ENCODE assay signal across 15 cellular contexts in the genomic region with DNA sequence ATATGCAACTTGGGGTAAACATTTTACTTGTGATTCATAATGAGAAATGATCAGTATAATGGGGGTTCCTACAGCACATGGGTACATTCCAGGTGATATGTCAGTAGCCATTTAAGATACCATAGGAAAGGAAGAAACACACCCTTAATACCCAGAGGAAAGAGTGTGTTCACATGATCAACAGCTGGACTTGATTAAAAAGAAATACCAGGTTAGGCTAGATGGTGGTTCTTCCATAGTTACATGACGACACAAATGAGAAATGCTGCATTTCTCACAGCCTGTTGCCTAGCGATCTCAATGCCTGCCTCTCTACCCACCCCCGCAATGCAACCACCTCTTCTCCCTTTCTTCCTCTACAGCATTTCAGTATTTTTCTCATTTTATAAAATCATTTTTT.
DNase-seq lines count a peak whose midpoint lies in the region; ATAC-seq, FAIRE-seq and TF ChIP-seq lines count a peak whose summit lies in the region.
"Had no signal": no experiment of that assay in that cellular context is flagged by ENCODE, and none has a peak within 500 bp of the region (broad histone marks: within the 10 kb centered on the region; RNA-seq: fewer than 3 reads in every experiment).

No MANE protein-coding gene starts in this region.

- SMC1A ChIA-PET in GM12878 (lab: Charles Lee; ENCODE audit: uncharacterized antibody, unreplicated experiment): interaction anchor here (1.3 to 1.6 kb wide), 2 partner anchors 9 to 11 kb away, joined by 3 to 6 read pairs; no protein-coding TSS in a partner anchor

- TF ChIP-seq EP300 in GM12878 (IDR thresholded peaks at IDR 0.05; ENCODE audit: borderline replicate concordance in 1 of 2, control insufficient read depth in 1 of 2, low read depth in 2 of 2, low read length in 2 of 2): no peak

- CTCF ChIA-PET in MCF 10A (lab: Yijun Ruan, JAX) (no interaction called here), GM12878 (lab: Yijun Ruan, JAX) (interaction anchor here (0.6 to 1.7 kb wide), 3 partner anchors 11 to 702 kb away, joined by 3 to 6 read pairs (median 3); no protein-coding TSS in a partner anchor)

- H2BK15ac ChIP-seq in H9 (ENCODE audit: low read depth, low read length): no peak overlapping the region

- H3K56ac ChIP-seq in H9 (ENCODE audit: insufficient read length, low read depth, low read length): no peak overlapping the region

- BruUV-seq in MCF 10A (replicated peaks; lab: Mats Ljungman, UMichigan): no TSS peak
- BruUV-seq in GM12878 (replicated peaks; lab: Mats Ljungman, UMichigan): no TSS peak

- TF ChIP-seq POLR2A in breast epithelium (IDR thresholded peaks at IDR 0.05) (no peak), GM12878 (IDR thresholded peaks at IDR 0.05; ENCODE audit: low read depth, low read length) (no peak)

- POLR2A ChIA-PET in MCF 10A (lab: Yijun Ruan, JAX) (no interaction called here), GM12878 (lab: Charles Lee) (no interaction called here)

- RAD21 ChIA-PET in GM12878 (lab: Charles Lee; ENCODE audit: unreplicated experiment): no interaction called here

- H4K20me1 ChIP-seq in GM12878 (ENCODE audit: control insufficient read depth, insufficient read depth) (no peaks in the 10 kb centered on the region), H9 (ENCODE audit: control insufficient read depth, insufficient read depth, insufficient read length) (no peaks in the 10 kb centered on the region)

- 60% methylated on average over 3 of the region's 3 CpGs for WGBS in GM12878 (ENCODE audit: insufficient coverage, insufficient replicate concordance, low lambda C conversion rate, missing lambda C conversion rate)
- no CpG with 5 or more reads among the region's 3 CpGs for WGBS in H9 (ENCODE audit: extremely low coverage, insufficient read length, low lambda C conversion rate)

- no peaks in the 10 kb centered on the region for H3K79me2 ChIP-seq in GM12878 (ENCODE audit: control insufficient read depth, insufficient read depth, low read length)
- no peaks in the 10 kb centered on the region for H3K79me2 ChIP-seq in H9 (ENCODE audit: insufficient read depth, low read length)

- no peak overlapping the region for H2AK5ac ChIP-seq in H9 (ENCODE audit: insufficient read length, low read length)

- no peak overlapping the region for H3K23ac ChIP-seq in H9 (ENCODE audit: insufficient read length, low read depth, low read length)

- in situ Hi-C loops in GM12878 (cut with MboI): no loop called here
- in situ Hi-C loops in KBM-7 (cut with MboI; ENCODE audit: low pct_unique_long_range_greater_than_20kb, low sequenced_read_pairs): loop anchor here (25.0 kb wide), 1 partner anchor 696 kb away; no protein-coding TSS in a partner anchor

- H3K9me3 Mint-ChIP-seq in MCF 10A (ENCODE audit: unreplicated experiment): no peaks in the 10 kb centered on the region
- no peaks in the 10 kb centered on the region for H3K9me3 Mint-ChIP-seq in H9
- H3K9me3 Mint-ChIP-seq: dendritic cell treated with granulocyte-macrophage colony-stimulating factor and Interleukin-4, amounts not matched to agents 40 ng/mL and 50 ng/mL, for 4 days had no signal

- H3K27ac Mint-ChIP-seq in MCF 10A (ENCODE audit: low read depth, unreplicated experiment) (no peak overlapping the region), H9 (peak overlapping the region in 1 of 3 experiments; percentile 65; a peak in 1 of 7 replicates)
- H3K27ac Mint-ChIP-seq: dendritic cell treated with granulocyte-macrophage colony-stimulating factor and Interleukin-4, amounts not matched to agents 40 ng/mL and 50 ng/mL, for 4 days had no signal

- H3K27me3 Mint-ChIP-seq in MCF 10A (ENCODE audit: insufficient read depth, unreplicated experiment) (peaks cover 61% of the 10 kb centered on the region), H9 (ENCODE audit: low read depth) (peaks cover 10% of the 10 kb centered on the region)
- H3K27me3 Mint-ChIP-seq: dendritic cell treated with granulocyte-macrophage colony-stimulating factor and Interleukin-4, amounts not matched to agents 40 ng/mL and 50 ng/mL, for 4 days had no signal

- no peak overlapping the region for H4K5ac ChIP-seq in H9 (ENCODE audit: insufficient read length, low read depth, low read length)

- H3K9ac ChIP-seq in GM12878 (ENCODE audit: control insufficient read depth, insufficient read depth, low read length) (no peak overlapping the region), H9 (ENCODE audit: extremely low read depth, insufficient read length, low read length) (no peak overlapping the region)

- no peaks in the 10 kb centered on the region for H3K23me2 ChIP-seq in H9 (ENCODE audit: insufficient read length, low read depth, low read length, poor library complexity, severe bottlenecking)

- H2AFZ ChIP-seq in GM12878 (ENCODE audit: control insufficient read depth, low read depth, low read length) (no peak overlapping the region), H9 (ENCODE audit: low read length) (no peak overlapping the region)

- no peak overlapping the region for H2BK12ac ChIP-seq in H9 (ENCODE audit: insufficient read length, low read depth, low read length)

- H3K4me1 Mint-ChIP-seq in MCF 10A (ENCODE audit: insufficient read depth, unreplicated experiment): no peaks in the 10 kb centered on the region
- H3K4me1 Mint-ChIP-seq in H9: peaks cover 5 to 14% of the 10 kb centered on the region in 2 experiments

- no peaks in the 10 kb centered on the region for H3K36me3 Mint-ChIP-seq in MCF 10A (ENCODE audit: insufficient read depth, unreplicated experiment)
- H3K36me3 Mint-ChIP-seq in H9 (ENCODE audit: insufficient read depth in 1 of 3, low read depth in 3 of 3): no peaks in the 10 kb centered on the region

- TF ChIP-seq CTCF in MCF 10A (IDR thresholded peaks at IDR 0.05; ENCODE audit: unreplicated experiment) (no peak), breast epithelium (IDR thresholded peaks at IDR 0.05) (no peak), GM12878 (IDR thresholded peaks at IDR 0.05 in 2 of 3, conservative IDR thresholded peaks at IDR 0.05 in 1 of 3; ENCODE audit: control insufficient read depth in 2 of 3, extremely low read depth in 1 of 3, insufficient read depth in 1 of 3, low read depth in 3 of 3, low read length in 3 of 3) (no peak), H9 (conservative IDR thresholded peaks at IDR 0.05) (no peak)

- ATAC-seq in GM12878 (no peak; the same call in 2 of the 3 replicates), HG02938 (IDR thresholded peaks at IDR 0.05; ENCODE audit: unreplicated experiment) (no peak), HG03378 (IDR thresholded peaks at IDR 0.05; ENCODE audit: unreplicated experiment) (no peak)
- ATAC-seq: upper lobe of right lung had no signal

- H3K18ac ChIP-seq in H9 (ENCODE audit: insufficient read length, low read depth, low read length): no peak overlapping the region

- H3K27ac ChIP-seq in breast epithelium (no peak overlapping the region), GM12878 (ENCODE audit: control insufficient read depth, insufficient read depth) (no peak overlapping the region), H9 (ENCODE audit: insufficient read length, low read depth, low read length) (no peak overlapping the region)
- H3K27ac ChIP-seq: upper lobe of right lung had no signal

- H4K91ac ChIP-seq in H9 (ENCODE audit: insufficient read length, low read depth, low read length): no peak overlapping the region

- FAIRE-seq in GM12878 (lab: Jason Lieb, UNC): no peak

- H3K27me3 ChIP-seq in breast epithelium: no peaks in the 10 kb centered on the region
- peaks cover 0 to 4% of the 10 kb centered on the region in 2 experiments; a peak in 1 of 4 replicates for H3K27me3 ChIP-seq in GM12878 (replicated peaks in 1 of 2; ENCODE audit: control insufficient read depth in 2 of 2, insufficient read depth in 2 of 2, low read length in 1 of 2)
- no peaks in the 10 kb centered on the region for H3K27me3 ChIP-seq in H9 (ENCODE audit: insufficient read depth, low read length)
- H3K27me3 ChIP-seq: heart left ventricle, upper lobe of right lung had no signal

- intact Hi-C loops in MCF 10A (cut with micrococcal nuclease): no loop called here
- intact Hi-C loops in breast epithelium (cut with DNase I; ENCODE audit: low total_unique reads): no loop called here
- intact Hi-C loops in GM12878 (cut with micrococcal nuclease; ENCODE audit: unreplicated experiment): no loop called here

- H4K8ac ChIP-seq in H9 (replicated peaks; ENCODE audit: insufficient read length, low read depth, low read length): no peak overlapping the region

- no peak overlapping the region for H3K14ac ChIP-seq in H9 (ENCODE audit: insufficient read depth, low read length)

- H3K4me3 ChIP-seq in breast epithelium (no peak overlapping the region), GM12878 (no peak overlapping the region)
- H3K4me3 ChIP-seq: upper lobe of right lung had no signal

- no peak overlapping the region for H2BK20ac ChIP-seq in H9 (ENCODE audit: low read depth, low read length, poor library complexity, severe bottlenecking)

- H3K4me3 Mint-ChIP-seq in MCF 10A (ENCODE audit: unreplicated experiment): no peak overlapping the region
- H3K4me3 Mint-ChIP-seq in H9: no peak overlapping the region
- H3K4me3 Mint-ChIP-seq: dendritic cell treated with granulocyte-macrophage colony-stimulating factor and Interleukin-4, amounts not matched to agents 40 ng/mL and 50 ng/mL, for 4 days had no signal

- H3K4me2 ChIP-seq in GM12878 (ENCODE audit: control insufficient read depth, insufficient read depth): no peak overlapping the region
- H3K4me2 ChIP-seq in H9 (ENCODE audit: insufficient read depth, insufficient read length, low read length): no peak overlapping the region

- H3K4ac ChIP-seq in H9 (ENCODE audit: low read depth, low read length): no peak overlapping the region

- H3K36me3 ChIP-seq in breast epithelium (no peaks in the 10 kb centered on the region), GM12878 (ENCODE audit: control insufficient read depth in 2 of 2, insufficient read depth in 2 of 2, low read length in 1 of 2) (no peaks in the 10 kb centered on the region)
- H3K36me3 ChIP-seq: heart left ventricle, upper lobe of right lung had no signal

- H2BK5ac ChIP-seq in H9 (ENCODE audit: insufficient read length, low read length): no peak overlapping the region

- no peaks in the 10 kb centered on the region for H3K79me1 ChIP-seq in H9 (ENCODE audit: insufficient read depth, low read depth, low read length, poor library complexity, severe bottlenecking)

- no peaks in the 10 kb centered on the region for H3K4me1 ChIP-seq in breast epithelium
- no peaks in the 10 kb centered on the region for H3K4me1 ChIP-seq in GM12878 (ENCODE audit: control insufficient read depth, insufficient read depth, low read length)
- H3K4me1 ChIP-seq in H9 (ENCODE audit: insufficient read depth, low read length): no peaks in the 10 kb centered on the region; the same call in 1 of the 2 replicates
- H3K4me1 ChIP-seq: upper lobe of right lung had no signal

- no peak overlapping the region for H2BK120ac ChIP-seq in H9 (ENCODE audit: low read depth, low read length, poor library complexity, severe bottlenecking)

- DNase-seq in MCF 10A (ENCODE audit: unreplicated experiment): peak; percentile 11
- no peak for DNase-seq in breast epithelium (ENCODE audit: low spot score in 2 of 2)
- no peak for DNase-seq in GM12878 (ENCODE audit: low read depth, low spot score)
- peak; percentile 23 for DNase-seq in iPS-NIHi7 (ENCODE audit: extremely low spot score)
- no peak for DNase-seq in KBM-7
- no peak for DNase-seq in H9
- DNase-seq: activated naive CD4-positive, alpha-beta T cell; DMS79 treated with DMSO at 0.1 percent for 48 hours; heart left ventricle; occipital lobe; stimulated activated CD4-positive, alpha-beta T cell treated with anti-CD3 and anti-CD28 coated beads, Interleukin-15, amount 100 ng/mL, for 24 hours; upper lobe of right lung had no signal

- H3T11ph ChIP-seq in H9 (ENCODE audit: low read length): no peak overlapping the region

- no peak for TF ChIP-seq RAD21 in GM12878 (IDR thresholded peaks at IDR 0.05; ENCODE audit: insufficient read depth, low read depth, low read length)

- H3K9me3 ChIP-seq in breast epithelium: no peaks in the 10 kb centered on the region
- H3K9me3 ChIP-seq in GM12878 (replicated peaks; ENCODE audit: control insufficient read depth, insufficient read depth, low read length): no peaks in the 10 kb centered on the region
- H3K9me3 ChIP-seq in H9 (ENCODE audit: control insufficient read depth, low read depth, low read length): no peaks in the 10 kb centered on the region
- H3K9me3 ChIP-seq: heart left ventricle, upper lobe of right lung had no signal

Comparison
In these comparisons a context has a peak if more than half of its experiments do, and no peak if none do; other contexts are left out.
1. DNase-seq: peak in MCF 10A (single experiment) and iPS-NIHi7 (single experiment); none in breast epithelium (0 of 2), GM12878 (single experiment), KBM-7 (single experiment) and H9 (single experiment).